14 cellular contexts compared by ENCODE assay signal in genomic region chr20:51534764-51535386, GRCh38. TPM values are rescaled to one million over a fixed set of nuclear protein-coding genes. Genes with fewer than 3 reads are reported as not detected.
DNase-seq lines count a peak whose midpoint lies in the region; ATAC-seq and TF ChIP-seq lines count a peak whose summit lies in the region.
"Had no signal": no experiment of that assay in that cellular context is flagged by ENCODE, and none has a peak within 500 bp of the region (broad histone marks: within the 10 kb centered on the region; RNA-seq: fewer than 3 reads in every experiment).

No MANE protein-coding gene starts in this region.

- CTCF ChIA-PET in activated CD8-positive, alpha-beta T cell treated with anti-CD3 and anti-CD28 coated beads for 36 hours (lab: Charles Lee), result interaction anchor here (1.1 to 1.4 kb wide), 3 partner anchors 10 to 148 kb away, joined by 3 read pairs; no protein-coding TSS in a partner anchor

- H3K4me3 Mint-ChIP-seq in IgD-negative memory B cell, result peak overlapping the region in 3 of 4 donors; percentile 13 to 88 (median 65)
- peak overlapping the region; percentile 46 for H3K4me3 Mint-ChIP-seq in activated CD8-positive, alpha-beta T cell treated with anti-CD3 and anti-CD28 coated beads for 36 hours

- POLR2A ChIA-PET in activated CD8-positive, alpha-beta T cell treated with anti-CD3 and anti-CD28 coated beads for 36 hours (lab: Charles Lee), result interaction anchor here (0.9 to 11.5 kb wide), 4 partner anchors 25 to 54 kb away, joined by 3 to 142 read pairs (median 10); no protein-coding TSS in a partner anchor

- TF ChIP-seq CTCF in activated CD8-positive, alpha-beta T cell treated with anti-CD3 and anti-CD28 coated beads for 36 hours (IDR thresholded peaks at IDR 0.05), result no peak

- H3K27ac Mint-ChIP-seq in IgD-negative memory B cell, result peak overlapping the region; percentile 14 to 63 (median 45)
- peak overlapping the region; percentile 99 for H3K27ac Mint-ChIP-seq in activated CD8-positive, alpha-beta T cell treated with anti-CD3 and anti-CD28 coated beads for 36 hours

- no peaks in the 10 kb centered on the region for H3K36me3 ChIP-seq in mesodermal cell (ENCODE audit: control insufficient read depth, insufficient read depth, low read length)
- H3K36me3 ChIP-seq: gastroesophageal sphincter had no signal

- peaks cover 57 to 64% (median 62%) of the 10 kb centered on the region in 3 donors for H3K4me1 Mint-ChIP-seq in IgD-negative memory B cell
- H3K4me1 Mint-ChIP-seq in activated CD8-positive, alpha-beta T cell treated with anti-CD3 and anti-CD28 coated beads for 36 hours (ENCODE audit: low read depth), result peaks cover 92% of the 10 kb centered on the region

- 83 to 92% methylated on average over 4 to 7 of the region's 9 CpGs for WGBS in mesodermal cell (ENCODE audit: insufficient coverage in 2 of 2), 2 experiments

- peak; percentile 6 for ATAC-seq in activated CD8-positive, alpha-beta T cell treated with anti-CD3 and anti-CD28 coated beads for 36 hours
- ATAC-seq in HG03045 (IDR thresholded peaks at IDR 0.05; ENCODE audit: unreplicated experiment), result no peak
- ATAC-seq in HG02759 (IDR thresholded peaks at IDR 0.05; ENCODE audit: unreplicated experiment), result no peak
- ATAC-seq: gastroesophageal sphincter, sciatic nerve had no signal

- H3K36me3 Mint-ChIP-seq in IgD-negative memory B cell, result peaks cover 8% of the 10 kb centered on the region
- peaks cover 64% of the 10 kb centered on the region for H3K36me3 Mint-ChIP-seq in activated CD8-positive, alpha-beta T cell treated with anti-CD3 and anti-CD28 coated beads for 36 hours (ENCODE audit: low read depth)

- no peaks in the 10 kb centered on the region for H3K9me3 Mint-ChIP-seq in IgD-negative memory B cell
- H3K9me3 Mint-ChIP-seq in activated CD8-positive, alpha-beta T cell treated with anti-CD3 and anti-CD28 coated beads for 36 hours, result no peaks in the 10 kb centered on the region

- H3K4me3 ChIP-seq in mesodermal cell (ENCODE audit: extremely low read depth, insufficient read depth, low read length, poor library complexity, severe bottlenecking), result no peak overlapping the region
- H3K4me3 ChIP-seq: gastroesophageal sphincter, lung had no signal

- H3K9me3 ChIP-seq in mesodermal cell (ENCODE audit: control insufficient read depth, low read length), result no peaks in the 10 kb centered on the region
- H3K9me3 ChIP-seq: gastroesophageal sphincter had no signal

- peaks cover 25% of the 10 kb centered on the region for H3K4me1 ChIP-seq in mesodermal cell (ENCODE audit: control insufficient read depth, insufficient read depth, low read length, poor library complexity, severe bottlenecking)

- peak overlapping the region; percentile 31 for H3K27ac ChIP-seq in mesodermal cell (ENCODE audit: low read depth, low read length, severe bottlenecking)
- H3K27ac ChIP-seq: gastroesophageal sphincter had no signal

- peak; percentile 86 for DNase-seq in CD1c-positive myeloid dendritic cell (ENCODE audit: extremely low spot score)
- DNase-seq in activated CD8-positive, alpha-beta T cell treated with anti-CD3 and anti-CD28 coated beads for 36 hours, result peak; percentile 57
- DNase-seq in AG08396 (ENCODE audit: low spot score), result no peak
- no peak for DNase-seq in iPS-NIHi7 (ENCODE audit: extremely low spot score)
- DNase-seq: DMS 273 treated with DMSO at 0.1 percent for 48 hours, NCI-H2171 treated with DMSO at 0.1 percent for 48 hours, SHP77 treated with DMSO at 0.1 percent for 48 hours had no signal

- no peaks in the 10 kb centered on the region for H3K27me3 Mint-ChIP-seq in IgD-negative memory B cell
- H3K27me3 Mint-ChIP-seq in activated CD8-positive, alpha-beta T cell treated with anti-CD3 and anti-CD28 coated beads for 36 hours, result no peaks in the 10 kb centered on the region

- intact Hi-C loops in activated CD8-positive, alpha-beta T cell treated with anti-CD3 and anti-CD28 coated beads for 36 hours (cut with micrococcal nuclease), result no loop called here

RNA-seq across cellular contexts. Expression of gene NFATC2, which starts 7.6 kb away (rescaled TPM):
- polyA plus RNA-seq in IgD-negative memory B cell, result 17.4 TPM
- 10 to 100 TPM; 38.3 to 40.9 TPM for total RNA-seq in activated CD8-positive, alpha-beta T cell treated with anti-CD3 and anti-CD28 coated beads for 36 hours
- polyA plus RNA-seq in mesodermal cell (2013, experiment 1 of 2), result 3.4 TPM
- polyA plus RNA-seq in mesodermal cell (2013, experiment 2 of 2), result 1.9 TPM

Comparison
In these comparisons a context has a peak if more than half of its experiments do, and no peak if none do; other contexts are left out.
1. DNase-seq: peak in CD1c-positive myeloid dendritic cell (single experiment) and activated CD8-positive, alpha-beta T cell treated with anti-CD3 and anti-CD28 coated beads for 36 hours (single experiment); none in AG08396 (single experiment) and iPS-NIHi7 (single experiment).